ENCODE assay signal across 8 cellular contexts in the genomic region with DNA sequence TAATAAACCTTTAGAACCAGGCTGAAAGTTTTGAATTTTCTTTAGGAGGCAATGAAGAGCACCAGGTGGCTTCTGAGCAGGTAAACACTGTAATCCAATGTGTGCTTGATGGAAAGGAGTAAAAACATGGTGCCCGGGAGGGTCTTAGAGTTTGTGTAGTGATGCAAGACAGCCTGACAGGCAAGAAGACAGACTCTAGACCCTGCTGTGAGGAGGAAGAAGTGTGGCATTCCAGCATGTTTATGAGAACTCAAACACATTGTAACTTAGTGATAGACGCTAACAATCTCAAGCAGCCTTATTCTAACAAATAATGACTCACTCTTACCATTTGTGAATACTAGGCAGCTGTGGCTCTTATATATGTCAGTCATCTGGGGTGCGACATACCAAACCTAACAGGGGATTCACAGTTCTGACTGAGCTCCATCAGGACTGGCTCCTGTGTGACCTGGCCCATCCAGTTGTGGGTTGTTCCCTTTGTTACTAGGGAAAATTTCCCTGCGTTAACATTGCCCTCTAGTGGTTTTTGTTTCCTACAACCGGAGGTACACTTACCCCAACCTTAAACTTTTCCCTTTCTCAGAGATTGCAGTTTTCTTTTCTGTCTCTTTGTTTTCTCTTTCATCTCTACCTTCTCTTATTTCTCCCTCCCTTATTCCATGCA. TPM values are rescaled to one million over a fixed set of nuclear protein-coding genes. Genes with fewer than 3 reads are reported as not detected.
A peak's percentile ranks its signal among the peaks of the same experiment; 100 is the strongest.
DNase-seq lines count a peak whose midpoint lies in the region; ATAC-seq and TF ChIP-seq lines count a peak whose summit lies in the region.

No MANE protein-coding gene starts in this region.

- H2AFZ ChIP-seq in OCI-LY7 (ENCODE audit: low read length), result no peak overlapping the region
- H2AFZ ChIP-seq in trophoblast cell (ENCODE audit: insufficient read depth, low read length, poor library complexity), result no peak overlapping the region

- H2AK5ac ChIP-seq in trophoblast cell (ENCODE audit: low read length), result no peak overlapping the region

- ATAC-seq in GM18511 (IDR thresholded peaks at IDR 0.05; ENCODE audit: unreplicated experiment), result peak; percentile 69
- ATAC-seq in HG03135 (IDR thresholded peaks at IDR 0.05; ENCODE audit: unreplicated experiment), result peak; percentile 77
- ATAC-seq in GM19463 (IDR thresholded peaks at IDR 0.05; ENCODE audit: unreplicated experiment), result no peak

- no peak overlapping the region for H2BK5ac ChIP-seq in trophoblast cell (ENCODE audit: low read depth, low read length, poor library complexity)

- no peak overlapping the region for H2BK120ac ChIP-seq in trophoblast cell (ENCODE audit: insufficient read depth, low read length, poor library complexity)

- H3K9me3 ChIP-seq in OCI-LY7 (ENCODE audit: low read length) (no peaks in the 10 kb centered on the region), trophoblast cell (ENCODE audit: insufficient read depth, low read depth, low read length) (no peaks in the 10 kb centered on the region)

- no CpG with 5 or more reads among the region's 5 CpGs for WGBS in trophoblast cell (ENCODE audit: extremely low coverage, insufficient coverage, insufficient read length)

- H3K4me2 ChIP-seq in OCI-LY7 (ENCODE audit: low read length), result no peak overlapping the region
- H3K4me2 ChIP-seq in trophoblast cell (ENCODE audit: low read length), result no peak overlapping the region

- CTCF ChIA-PET in OCI-LY7 (lab: Charles Lee; ENCODE audit: unreplicated experiment), result no interaction called here

- peak; percentile 41 for DNase-seq in AG10803 (ENCODE audit: low read depth)
- peak; percentile 67 for DNase-seq in OCI-LY7 (ENCODE audit: low spot score)
- DNase-seq in activated T-cell treated with anti-CD3 and anti-CD28 coated beads, Interleukin-2, amount 50 U/mL, for 24 hours, result peak; percentile 43
- DNase-seq in fibroblast of pulmonary artery (ENCODE audit: low read depth), result peak; percentile 72
- peak; percentile 21 to 71 for DNase-seq in trophoblast cell

- H3K36me3 ChIP-seq in OCI-LY7 (ENCODE audit: insufficient read depth, low read length) (no peaks in the 10 kb centered on the region), trophoblast cell (ENCODE audit: control insufficient read depth in 1 of 2, insufficient read depth in 2 of 2, low read length in 2 of 2) (no peaks in the 10 kb centered on the region)

- no peak overlapping the region for H3K4ac ChIP-seq in trophoblast cell (ENCODE audit: low read depth, low read length)

- no peaks in the 10 kb centered on the region for H3K79me1 ChIP-seq in trophoblast cell (ENCODE audit: low read length)

- POLR2A ChIA-PET in OCI-LY7 (lab: Charles Lee), result no interaction called here

- no peaks in the 10 kb centered on the region for H3K9me3 Mint-ChIP-seq in activated T-cell treated with anti-CD3 and anti-CD28 coated beads, Interleukin-2, amount 50 U/mL, for 24 hours

- no peak overlapping the region for H4K8ac ChIP-seq in trophoblast cell (ENCODE audit: low read depth, low read length)

- no peak overlapping the region for H3K23ac ChIP-seq in trophoblast cell (ENCODE audit: low read length)

- H3K4me3 ChIP-seq in AG10803 (ENCODE audit: low read length) (no peak overlapping the region), OCI-LY7 (ENCODE audit: low read depth, low read length, poor library complexity, severe bottlenecking) (no peak overlapping the region), fibroblast of pulmonary artery (replicated peaks; ENCODE audit: low read depth, low read length) (no peak overlapping the region), trophoblast cell (ENCODE audit: low read depth, low read length) (no peak overlapping the region)

- no TSS peak for BruUV-seq in OCI-LY7 (replicated peaks; lab: Mats Ljungman, UMichigan)

- H4K20me1 ChIP-seq in OCI-LY7 (ENCODE audit: insufficient read depth, low read length), result no peaks in the 10 kb centered on the region

- no peaks in the 10 kb centered on the region for H3K9me2 ChIP-seq in OCI-LY7 (ENCODE audit: insufficient read depth, low read length)

- no peak overlapping the region for H3K14ac ChIP-seq in trophoblast cell (ENCODE audit: low read length)

- H3K79me2 ChIP-seq in OCI-LY7 (ENCODE audit: insufficient read depth, low read depth, low read length) (no peaks in the 10 kb centered on the region), trophoblast cell (ENCODE audit: control insufficient read depth, insufficient read depth, low read length, poor library complexity) (no peaks in the 10 kb centered on the region)

- H3K4me1 ChIP-seq in OCI-LY7 (ENCODE audit: insufficient read depth, low read length, poor library complexity, severe bottlenecking) (peaks cover 6% of the 10 kb centered on the region), trophoblast cell (ENCODE audit: control insufficient read depth in 1 of 2, insufficient read depth in 2 of 2, low read length in 2 of 2) (no peaks in the 10 kb centered on the region)

- no peak overlapping the region for H3K9ac ChIP-seq in trophoblast cell (ENCODE audit: low read length)

- H4K12ac ChIP-seq in trophoblast cell (ENCODE audit: low read depth, low read length), result no peak overlapping the region

- no peaks in the 10 kb centered on the region for H3K36me3 Mint-ChIP-seq in activated T-cell treated with anti-CD3 and anti-CD28 coated beads, Interleukin-2, amount 50 U/mL, for 24 hours (ENCODE audit: low read depth)

- no peaks in the 10 kb centered on the region for H3K27me3 ChIP-seq in trophoblast cell (ENCODE audit: insufficient read depth, low read length)

- no peak overlapping the region for H2BK12ac ChIP-seq in trophoblast cell (ENCODE audit: low read length)

- H3K27ac ChIP-seq in OCI-LY7 (ENCODE audit: low read depth, low read length, poor library complexity, severe bottlenecking), result no peak overlapping the region
- H3K27ac ChIP-seq in trophoblast cell (ENCODE audit: low read depth, low read length), result no peak overlapping the region

- intact Hi-C loops in OCI-LY7 (cut with micrococcal nuclease; ENCODE audit: unreplicated experiment), result loop anchor here (1.0 to 10.0 kb wide), 4 partner anchors 129 to 404 kb away; no protein-coding TSS in a partner anchor

- H3K27ac Mint-ChIP-seq in activated T-cell treated with anti-CD3 and anti-CD28 coated beads, Interleukin-2, amount 50 U/mL, for 24 hours, result peak overlapping the region; percentile 71

- H3K4me1 Mint-ChIP-seq in activated T-cell treated with anti-CD3 and anti-CD28 coated beads, Interleukin-2, amount 50 U/mL, for 24 hours (ENCODE audit: low read depth), result peaks cover 19% of the 10 kb centered on the region

- no peak overlapping the region for H3K18ac ChIP-seq in trophoblast cell (ENCODE audit: low read length)

- peak; percentile 65 for TF ChIP-seq CTCF in AG10803 (conservative IDR thresholded peaks at IDR 0.05; ENCODE audit: low read length)
- peak; percentile 76 for TF ChIP-seq CTCF in OCI-LY7 (conservative IDR thresholded peaks at IDR 0.05; ENCODE audit: low read length)
- peak; percentile 55 for TF ChIP-seq CTCF in fibroblast of pulmonary artery (IDR thresholded peaks at IDR 0.05; ENCODE audit: low read length, missing control alignments)

- no peak overlapping the region for H3K4me3 Mint-ChIP-seq in activated T-cell treated with anti-CD3 and anti-CD28 coated beads, Interleukin-2, amount 50 U/mL, for 24 hours

- no peak overlapping the region for H4K91ac ChIP-seq in trophoblast cell (ENCODE audit: low read depth, low read length)

- H3K27me3 Mint-ChIP-seq in activated T-cell treated with anti-CD3 and anti-CD28 coated beads, Interleukin-2, amount 50 U/mL, for 24 hours, result peaks cover 10% of the 10 kb centered on the region

RNA-seq across cellular contexts. Expression of gene VSIG4, which starts 53.8 kb away (rescaled TPM):
- not detected in 2 replicates for total RNA-seq in OCI-LY7 (2014; rRNA removed; shearing (Covaris generic))
- not detected in 2 replicates for total RNA-seq in OCI-LY7 (2022)
- not detected in 2 replicates for polyA plus RNA-seq in trophoblast cell (2013)
